ENCODE assay signal across 9 cellular contexts in the genomic region with DNA sequence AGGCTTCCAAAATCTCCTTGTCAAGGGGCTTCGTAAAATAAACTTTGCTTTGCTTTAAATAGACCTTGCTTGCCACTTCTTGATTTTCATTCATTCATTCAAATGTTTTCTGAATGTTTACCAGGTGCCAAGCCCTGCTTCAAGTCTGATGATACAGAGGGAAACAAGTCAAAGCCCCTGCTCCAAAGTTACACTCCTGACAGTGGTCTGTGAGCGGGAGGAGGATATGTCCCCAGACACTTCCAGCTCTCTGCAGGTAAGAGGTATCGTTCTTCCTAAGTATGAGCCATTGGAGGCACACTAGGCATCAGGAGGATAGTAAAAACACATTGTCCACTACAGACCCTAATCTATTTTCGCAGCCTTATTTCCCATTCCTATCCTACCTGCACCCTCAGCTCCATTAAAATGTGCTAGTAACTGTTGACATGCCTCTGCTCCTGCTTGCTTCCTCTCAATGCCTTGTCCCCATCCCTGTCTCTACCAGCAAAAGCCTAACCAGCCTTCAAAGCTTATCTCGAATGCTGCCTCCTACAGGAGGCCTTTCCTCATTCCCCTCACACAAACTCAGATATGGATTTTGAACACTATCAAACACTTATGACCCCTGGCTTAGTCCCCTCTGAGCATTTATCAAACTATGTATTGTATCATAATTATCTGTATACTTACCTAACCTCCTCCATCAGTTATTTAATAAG. TPM values are rescaled to one million over a fixed set of nuclear protein-coding genes. Genes with fewer than 3 reads are reported as not detected.
DNase-seq lines count a peak whose midpoint lies in the region; ATAC-seq and TF ChIP-seq lines count a peak whose summit lies in the region.
"Had no signal": no experiment of that assay in that cellular context is flagged by ENCODE, and none has a peak within 500 bp of the region (broad histone marks: within the 10 kb centered on the region; RNA-seq: fewer than 3 reads in every experiment).

No MANE protein-coding gene starts in this region.

- peaks cover 13% of the 10 kb centered on the region for H3K36me3 Mint-ChIP-seq in endodermal cell (ENCODE audit: low read depth)

- H4K20me1 ChIP-seq in Loucy (ENCODE audit: insufficient read depth, low read length, poor library complexity, severe bottlenecking) (peaks cover 48% of the 10 kb centered on the region), smooth muscle cell (ENCODE audit: low read depth) (peaks cover 97% of the 10 kb centered on the region)

- no peak for ATAC-seq in omental fat pad (ENCODE audit: low FRiP score)

- H3K36me3 ChIP-seq in Loucy (ENCODE audit: insufficient read depth, low read length) (no peaks in the 10 kb centered on the region), endodermal cell (ENCODE audit: control insufficient read depth, insufficient read depth, low read length) (peaks cover 11% of the 10 kb centered on the region), smooth muscle cell (ENCODE audit: low read depth) (no peaks in the 10 kb centered on the region)

- TF ChIP-seq CTCF in Loucy (conservative IDR thresholded peaks at IDR 0.05; ENCODE audit: low read length): peak; percentile 69
- TF ChIP-seq CTCF in endodermal cell (conservative IDR thresholded peaks at IDR 0.05): peak; percentile 71
- TF ChIP-seq CTCF in smooth muscle cell (IDR thresholded peaks at IDR 0.05; ENCODE audit: borderline replicate concordance, insufficient read depth, poor library complexity, severe bottlenecking): peak; percentile 14
- no peak for TF ChIP-seq CTCF in omental fat pad (IDR thresholded peaks at IDR 0.05)

- peaks cover 30% of the 10 kb centered on the region for H3K4me1 Mint-ChIP-seq in endodermal cell

- H3K27ac ChIP-seq in endodermal cell (ENCODE audit: low read depth, low read length): no peak overlapping the region
- no peak overlapping the region for H3K27ac ChIP-seq in smooth muscle cell (ENCODE audit: low read depth)

- H3K27me3 Mint-ChIP-seq in endodermal cell (ENCODE audit: insufficient read depth): no peaks in the 10 kb centered on the region

- H3K9me2 ChIP-seq in Loucy (replicated peaks; ENCODE audit: low read depth, low read length): no peaks in the 10 kb centered on the region

- H2AFZ ChIP-seq in Loucy (ENCODE audit: low read length) (no peak overlapping the region), smooth muscle cell (ENCODE audit: low read depth) (no peak overlapping the region)

- H3K4me1 ChIP-seq in Loucy (ENCODE audit: insufficient read depth, low read length, poor library complexity, severe bottlenecking): peaks cover 70% of the 10 kb centered on the region
- H3K4me1 ChIP-seq in endodermal cell (ENCODE audit: control insufficient read depth, insufficient read depth, low read length): peaks cover 4% of the 10 kb centered on the region
- H3K4me1 ChIP-seq in smooth muscle cell (ENCODE audit: low read depth): peaks cover 9% of the 10 kb centered on the region

- peak overlapping the region; percentile 96 for H3K4me2 ChIP-seq in Loucy (ENCODE audit: low read depth, low read length, poor library complexity, severe bottlenecking)
- peak overlapping the region; percentile 4 for H3K4me2 ChIP-seq in smooth muscle cell

- H3K27ac Mint-ChIP-seq in endodermal cell: no peak overlapping the region

- H3F3A ChIP-seq in Loucy (ENCODE audit: low read depth): no peaks in the 10 kb centered on the region
- no peaks in the 10 kb centered on the region for H3F3A ChIP-seq in smooth muscle cell (ENCODE audit: low read depth)

- DNase-seq in NCI-H748 (lab: John Stamatoyannopoulos, UW; ENCODE audit: unreplicated experiment) (peak; percentile 25), NCI-H748 treated with DMSO at 0.1 percent for 48 hours (lab: John Stamatoyannopoulos, UW) (no peak), endodermal cell (peak; percentile 62), smooth muscle cell (lab: John Stamatoyannopoulos, UW; ENCODE audit: unreplicated experiment) (no peak), NCI-H2196 (lab: John Stamatoyannopoulos, UW; ENCODE audit: unreplicated experiment) (no peak), epidermal melanocyte (ENCODE audit: insufficient read length, low spot score) (no peak), omental fat pad (ENCODE audit: low spot score) (no peak)
- DNase-seq: SHP77 treated with DMSO at 0.1 percent for 48 hours had no signal

- H3K4me3 ChIP-seq in Loucy (ENCODE audit: low read length, poor library complexity, severe bottlenecking) (peak overlapping the region; percentile 90), endodermal cell (ENCODE audit: low read length) (no peak overlapping the region), smooth muscle cell (no peak overlapping the region)

- H3K9me3 Mint-ChIP-seq in endodermal cell: peaks cover 2% of the 10 kb centered on the region

- H3K79me2 ChIP-seq in Loucy (ENCODE audit: insufficient read depth, low read length) (peaks cover 100% of the 10 kb centered on the region), smooth muscle cell (ENCODE audit: low read depth) (peaks cover 98% of the 10 kb centered on the region)

- no peaks in the 10 kb centered on the region for H3K9me3 ChIP-seq in Loucy (ENCODE audit: insufficient read depth, low read depth, low read length)
- peaks cover 8% of the 10 kb centered on the region for H3K9me3 ChIP-seq in endodermal cell (ENCODE audit: control insufficient read depth, low read length)
- no peaks in the 10 kb centered on the region for H3K9me3 ChIP-seq in smooth muscle cell (replicated peaks; ENCODE audit: low read depth)

- H3K9ac ChIP-seq in Loucy (ENCODE audit: low read depth, low read length, poor library complexity, severe bottlenecking): peak overlapping the region; percentile 37
- no peak overlapping the region for H3K9ac ChIP-seq in endodermal cell (ENCODE audit: extremely low read depth, low read length, poor library complexity, severe bottlenecking)
- no peak overlapping the region for H3K9ac ChIP-seq in smooth muscle cell (ENCODE audit: low read depth)

- H3K27me3 ChIP-seq in Loucy (ENCODE audit: insufficient read depth, low read length, poor library complexity, severe bottlenecking) (no peaks in the 10 kb centered on the region), endodermal cell (ENCODE audit: control insufficient read depth, insufficient read depth, low read length, poor library complexity, severe bottlenecking) (no peaks in the 10 kb centered on the region), smooth muscle cell (ENCODE audit: low read depth) (no peaks in the 10 kb centered on the region)

- WGBS in endodermal cell (ENCODE audit: insufficient coverage in 1 of 2, insufficient read length in 1 of 2), 2 experiments: 87 to 89% methylated on average over 5 of the region's 5 CpGs
- WGBS in smooth muscle cell (ENCODE audit: low lambda C conversion rate): 91% methylated on average over 5 of the region's 5 CpGs

- H3K4me3 Mint-ChIP-seq in endodermal cell: no peak overlapping the region

RNA-seq across cellular contexts. Expression of a gene that starts 6.2 kb away (rescaled TPM):
- 10 to 100 TPM in 1 of 2 donors, 1 to 10 TPM in 1; 8.9 to 15.2 TPM for total RNA-seq in endodermal cell
- polyA plus RNA-seq in endodermal cell (2013, experiment 1 of 2): 22.9 TPM
- 20.9 TPM for polyA plus RNA-seq in endodermal cell (2013, experiment 2 of 2)
- total RNA-seq in smooth muscle cell: 4.7 and 9.7 TPM in 2 replicates
- 5.0 and 5.9 TPM in 2 replicates for polyA plus RNA-seq in smooth muscle cell
- total RNA-seq in omental fat pad: 10 to 100 TPM; 11.4 to 14.5 (median 11.8) TPM

RNA-seq across cellular contexts. Expression of a gene that starts 36.0 kb away (rescaled TPM):
- total RNA-seq in endodermal cell: 10 to 100 TPM; 36.0 to 44.1 TPM
- polyA plus RNA-seq in endodermal cell (2013, experiment 1 of 2): 21.2 TPM
- 20.6 TPM for polyA plus RNA-seq in endodermal cell (2013, experiment 2 of 2)
- total RNA-seq in smooth muscle cell: 31.8 and 53.1 TPM in 2 replicates
- 21.2 and 28.7 TPM in 2 replicates for polyA plus RNA-seq in smooth muscle cell
- 100 to 1,000 TPM in 1 of 4 donors, 10 to 100 TPM in 3; 87.4 to 107 (median 89.9) TPM for total RNA-seq in omental fat pad

Comparison
In these comparisons a context has a peak if more than half of its experiments do, and no peak if none do; other contexts are left out.
1. DNase-seq: peak in NCI-H748 (single experiment) and endodermal cell (single experiment); none in NCI-H748 treated with DMSO at 0.1 percent for 48 hours (single experiment), smooth muscle cell (single experiment), NCI-H2196 (single experiment), epidermal melanocyte (single experiment) and omental fat pad (single experiment).
2. CTCF ChIP-seq: peak in Loucy (single experiment), endodermal cell (single experiment) and smooth muscle cell (single experiment); none in omental fat pad (0 of 3).